In the genomic region with DNA sequence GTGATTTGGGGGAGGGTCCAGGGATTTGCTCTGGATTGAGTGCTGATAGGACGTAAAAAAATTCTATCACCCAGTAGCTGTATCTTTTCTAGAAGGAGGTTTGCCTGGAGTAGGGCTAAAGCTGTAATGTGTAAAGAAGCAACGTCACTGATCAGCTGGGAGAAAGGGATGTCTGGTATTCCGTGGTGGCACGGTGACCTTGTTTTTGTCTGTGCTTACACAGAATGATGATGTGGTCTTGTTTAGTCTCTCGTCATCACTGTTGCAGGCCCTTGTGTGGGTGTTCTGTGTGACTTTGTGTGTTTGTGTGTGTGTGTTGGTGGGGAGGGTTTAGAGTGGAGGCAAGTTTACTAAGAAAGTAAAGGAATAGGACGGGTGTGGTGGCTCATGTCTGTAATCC, we compare ENCODE assay signal across 21 cellular contexts. TPM values are rescaled to one million over a fixed set of nuclear protein-coding genes. Genes with fewer than 3 reads are reported as not detected.
A peak's percentile ranks its signal among the peaks of the same experiment; 100 is the strongest.
DNase-seq lines count a peak whose midpoint lies in the region; ATAC-seq and TF ChIP-seq lines count a peak whose summit lies in the region.
"Had no signal": no experiment of that assay in that cellular context is flagged by ENCODE, and none has a peak within 500 bp of the region (broad histone marks: within the 10 kb centered on the region; RNA-seq: fewer than 3 reads in every experiment).

No MANE protein-coding gene starts in this region.

- no peak overlapping the region for H3K18ac ChIP-seq in neuronal stem cell (ENCODE audit: low read length)

- H2BK15ac ChIP-seq in neuronal stem cell (ENCODE audit: low read length), result no peak overlapping the region

- H3K36me3 ChIP-seq in neuronal stem cell (replicated peaks in 1 of 2; ENCODE audit: control insufficient read depth in 2 of 2, insufficient read depth in 2 of 2, low read length in 2 of 2), result no peaks in the 10 kb centered on the region
- H3K36me3 ChIP-seq: SJSA1 had no signal

- H3K27me3 Mint-ChIP-seq in activated naive CD8-positive, alpha-beta T cell treated with anti-CD3 and anti-CD28 coated beads, Interleukin-2, amount 10 ng/mL, durations not matched to agents 7 days and 5 days, result no peaks in the 10 kb centered on the region
- no peaks in the 10 kb centered on the region for H3K27me3 Mint-ChIP-seq in activated naive CD8-positive, alpha-beta T cell treated with anti-CD3 and anti-CD28 coated beads for 36 hours

- no peak overlapping the region for H2BK12ac ChIP-seq in neuronal stem cell (ENCODE audit: low read length)

- H3K27ac Mint-ChIP-seq in activated naive CD8-positive, alpha-beta T cell treated with anti-CD3 and anti-CD28 coated beads, Interleukin-2, amount 10 ng/mL, durations not matched to agents 7 days and 5 days, result peak overlapping the region; percentile 53
- no peak overlapping the region for H3K27ac Mint-ChIP-seq in activated naive CD8-positive, alpha-beta T cell treated with anti-CD3 and anti-CD28 coated beads for 36 hours

- H3K36me3 Mint-ChIP-seq in activated naive CD8-positive, alpha-beta T cell treated with anti-CD3 and anti-CD28 coated beads, Interleukin-2, amount 10 ng/mL, durations not matched to agents 7 days and 5 days, result no peaks in the 10 kb centered on the region
- peaks cover 3% of the 10 kb centered on the region for H3K36me3 Mint-ChIP-seq in activated naive CD8-positive, alpha-beta T cell treated with anti-CD3 and anti-CD28 coated beads for 36 hours

- H3K27me3 ChIP-seq in neuronal stem cell (ENCODE audit: control insufficient read depth in 3 of 3, insufficient read depth in 3 of 3, low read depth in 1 of 3, low read length in 3 of 3), result no peaks in the 10 kb centered on the region
- H3K27me3 ChIP-seq: SJSA1 had no signal

- no peak overlapping the region for H3K4me2 ChIP-seq in neuronal stem cell (ENCODE audit: insufficient read depth, low read length, poor library complexity, severe bottlenecking)

- H2AK5ac ChIP-seq in neuronal stem cell (ENCODE audit: low read depth, low read length), result no peak overlapping the region

- H4K8ac ChIP-seq in neuronal stem cell (ENCODE audit: low read depth, low read length), result no peak overlapping the region

- H3K4ac ChIP-seq in neuronal stem cell (ENCODE audit: low read length), result no peak overlapping the region

- peaks cover 7% of the 10 kb centered on the region for H3K4me1 Mint-ChIP-seq in activated naive CD8-positive, alpha-beta T cell treated with anti-CD3 and anti-CD28 coated beads, Interleukin-2, amount 10 ng/mL, durations not matched to agents 7 days and 5 days
- peaks cover 21% of the 10 kb centered on the region for H3K4me1 Mint-ChIP-seq in activated naive CD8-positive, alpha-beta T cell treated with anti-CD3 and anti-CD28 coated beads for 36 hours

- H3K9ac ChIP-seq in neuronal stem cell (ENCODE audit: low read depth, low read length, poor library complexity), result no peak overlapping the region

- no peak overlapping the region for H2AFZ ChIP-seq in neuronal stem cell (ENCODE audit: low read length)

- no peak overlapping the region for H3K14ac ChIP-seq in neuronal stem cell (ENCODE audit: low read length)

- DNase-seq in activated naive CD8-positive, alpha-beta T cell treated with anti-CD3 and anti-CD28 coated beads, Interleukin-2, amount 10 ng/mL, durations not matched to agents 7 days and 5 days, result no peak
- no peak for DNase-seq in activated naive CD8-positive, alpha-beta T cell treated with anti-CD3 and anti-CD28 coated beads for 36 hours
- DNase-seq in amniotic epithelial cell (ENCODE audit: low read depth) (peak; percentile 43), fibroblast of villous mesenchyme (ENCODE audit: low read depth) (peak; percentile 51), neuronal stem cell (ENCODE audit: low spot score) (no peak), NCI-H345 treated with DMSO at 0.1 percent for 48 hours (lab: John Stamatoyannopoulos, UW; ENCODE audit: unreplicated experiment) (no peak), NCI-H524 treated with DMSO at 0.1 percent for 48 hours (lab: John Stamatoyannopoulos, UW) (no peak)
- DNase-seq: 8988T, ACHN, DMS153, Karpas-422, NCI-H1092 treated with DMSO at 0.1 percent for 48 hours, NCI-H1436 treated with DMSO at 0.1 percent for 48 hours, NCI-H187 treated with DMSO at 0.1 percent for 48 hours, NCI-H2171 treated with DMSO at 0.1 percent for 48 hours, NCI-H446, NCI-H526, Right ventricle myocardium superior, RPMI8226 had no signal

- H2BK120ac ChIP-seq in neuronal stem cell (ENCODE audit: low read depth, low read length), result no peak overlapping the region

- ATAC-seq in activated naive CD8-positive, alpha-beta T cell treated with anti-CD3 and anti-CD28 coated beads, Interleukin-2, amount 10 ng/mL, durations not matched to agents 7 days and 5 days (ENCODE audit: low read depth), result no peak
- no peak for ATAC-seq in HG03457 (IDR thresholded peaks at IDR 0.05; ENCODE audit: unreplicated experiment)

- H3K9me3 ChIP-seq in neuronal stem cell (replicated peaks in 1 of 2; ENCODE audit: control insufficient read depth in 2 of 2, insufficient read depth in 1 of 2, low read depth in 1 of 2, low read length in 2 of 2), result no peaks in the 10 kb centered on the region
- H3K9me3 ChIP-seq: SJSA1 had no signal

- POLR2A ChIA-PET in activated naive CD8-positive, alpha-beta T cell treated with anti-CD3 and anti-CD28 coated beads, Interleukin-2, amount 10 ng/mL, durations not matched to agents 7 days and 5 days (lab: Charles Lee), result no interaction called here

- no peak overlapping the region for H3K27ac ChIP-seq in neuronal stem cell (replicated peaks; ENCODE audit: low read length)
- H3K27ac ChIP-seq: SJSA1 had no signal

- H3K9me3 Mint-ChIP-seq in activated naive CD8-positive, alpha-beta T cell treated with anti-CD3 and anti-CD28 coated beads, Interleukin-2, amount 10 ng/mL, durations not matched to agents 7 days and 5 days, result no peaks in the 10 kb centered on the region
- H3K9me3 Mint-ChIP-seq in activated naive CD8-positive, alpha-beta T cell treated with anti-CD3 and anti-CD28 coated beads for 36 hours, result no peaks in the 10 kb centered on the region

- H3K23ac ChIP-seq in neuronal stem cell (ENCODE audit: low read depth, low read length, poor library complexity), result no peak overlapping the region

- H2BK5ac ChIP-seq in neuronal stem cell (ENCODE audit: low read length), result no peak overlapping the region

- no peak overlapping the region for H4K91ac ChIP-seq in neuronal stem cell (ENCODE audit: low read depth, low read length, poor library complexity)

- H3K4me3 ChIP-seq in fibroblast of villous mesenchyme (ENCODE audit: low read depth, low read length) (no peak overlapping the region), neuronal stem cell (ENCODE audit: low read length in 2 of 2) (no peak overlapping the region)
- H3K4me3 ChIP-seq: SJSA1 had no signal

- no peaks in the 10 kb centered on the region for H3K79me1 ChIP-seq in neuronal stem cell (ENCODE audit: low read depth, low read length)

- TF ChIP-seq CTCF in fibroblast of villous mesenchyme (IDR thresholded peaks at IDR 0.05; ENCODE audit: insufficient read depth, low read depth, low read length), result no peak

- WGBS in neuronal stem cell (ENCODE audit: extremely low coverage in 2 of 2, insufficient read length in 2 of 2, insufficient replicate concordance in 1 of 2), 2 donors, result no CpG with 5 or more reads among the region's 6 CpGs

- no peak overlapping the region for H3K4me3 Mint-ChIP-seq in activated naive CD8-positive, alpha-beta T cell treated with anti-CD3 and anti-CD28 coated beads, Interleukin-2, amount 10 ng/mL, durations not matched to agents 7 days and 5 days
- no peak overlapping the region for H3K4me3 Mint-ChIP-seq in activated naive CD8-positive, alpha-beta T cell treated with anti-CD3 and anti-CD28 coated beads for 36 hours

- no peaks in the 10 kb centered on the region for H3K4me1 ChIP-seq in neuronal stem cell (ENCODE audit: control insufficient read depth in 2 of 2, insufficient read depth in 1 of 2, low read depth in 1 of 2, low read length in 2 of 2)

RNA-seq across cellular contexts. Expression of gene ARHGAP17, which starts 22.5 kb away (rescaled TPM):
- 10 to 100 TPM; 72.9 to 85.4 TPM for total RNA-seq in activated naive CD8-positive, alpha-beta T cell treated with anti-CD3 and anti-CD28 coated beads, Interleukin-2, amount 10 ng/mL, durations not matched to agents 7 days and 5 days
- total RNA-seq in activated naive CD8-positive, alpha-beta T cell treated with anti-CD3 and anti-CD28 coated beads for 36 hours, result 10 to 100 TPM; 72.5 to 79.3 TPM
- total RNA-seq in fibroblast of villous mesenchyme, result 32.5 and 36.7 TPM in 2 replicates
- 63.9 TPM for polyA plus RNA-seq in neuronal stem cell (2013, experiment 1 of 2)
- 64.4 TPM for polyA plus RNA-seq in neuronal stem cell (2013, experiment 2 of 2)

Comparison
In these comparisons a context has a peak if more than half of its experiments do, and no peak if none do; other contexts are left out.
1. DNase-seq: peak in amniotic epithelial cell (single experiment) and fibroblast of villous mesenchyme (single experiment); none in activated naive CD8-positive, alpha-beta T cell treated with anti-CD3 and anti-CD28 coated beads, Interleukin-2, amount 10 ng/mL, durations not matched to agents 7 days and 5 days (single experiment), activated naive CD8-positive, alpha-beta T cell treated with anti-CD3 and anti-CD28 coated beads for 36 hours (single experiment), neuronal stem cell (single experiment), NCI-H345 treated with DMSO at 0.1 percent for 48 hours (single experiment) and NCI-H524 treated with DMSO at 0.1 percent for 48 hours (single experiment).